Comparison of ENCODE assay signal across 22 cellular contexts in genomic region chr2:26284132-26284531, GRCh38. TPM values are rescaled to one million over a fixed set of nuclear protein-coding genes. Genes with fewer than 3 reads are reported as not detected.
DNase-seq lines count a peak whose midpoint lies in the region; ATAC-seq and TF ChIP-seq lines count a peak whose summit lies in the region.
"Had no signal": no experiment of that assay in that cellular context is flagged by ENCODE, and none has a peak within 500 bp of the region (broad histone marks: within the 10 kb centered on the region; RNA-seq: fewer than 3 reads in every experiment).

No MANE protein-coding gene starts in this region.

- CTCF ChIA-PET in IMR-90 (lab: Yijun Ruan, JAX), result no interaction called here

- peaks cover 5% of the 10 kb centered on the region for H3K9me1 ChIP-seq in IMR-90 (ENCODE audit: insufficient read depth, low read length)

- H3K4me3 ChIP-seq in AG10803 (ENCODE audit: low read length), result no peak overlapping the region
- H3K4me3 ChIP-seq in IMR-90 (ENCODE audit: insufficient read depth, low read depth, low read length), result no peak overlapping the region
- no peak overlapping the region for H3K4me3 ChIP-seq in left lung
- H3K4me3 ChIP-seq: K562 had no signal

- no peaks in the 10 kb centered on the region for H3K79me1 ChIP-seq in IMR-90 (ENCODE audit: low read depth in 1 of 2, low read length in 2 of 2)

- H3K9me3 ChIP-seq in IMR-90 (ENCODE audit: control insufficient read depth, insufficient read depth, low read length) (no peaks in the 10 kb centered on the region), left lung (no peaks in the 10 kb centered on the region)
- H3K9me3 ChIP-seq: Caco-2 had no signal

- no peak for TF ChIP-seq POLR2A in IMR-90 (IDR thresholded peaks at IDR 0.05; ENCODE audit: low read depth, low read length)

- H4K20me1 ChIP-seq in IMR-90 (ENCODE audit: insufficient read depth, low read length), result no peaks in the 10 kb centered on the region

- H2BK20ac ChIP-seq in IMR-90 (ENCODE audit: low read depth, low read length), result no peak overlapping the region

- peak; percentile 53 for DNase-seq in AG10803 (ENCODE audit: low read depth)
- DNase-seq in IMR-90, result peak; percentile 47
- peak; percentile 26 for DNase-seq in astrocyte of the hippocampus (ENCODE audit: low read depth, low spot score)
- DNase-seq in left lung, result no peak
- DNase-seq in dermis blood vessel endothelial cell, result no peak
- no peak for DNase-seq in inferior parietal cortex (ENCODE audit: extremely low spot score)
- no peak for DNase-seq in NCI-H524 (lab: John Stamatoyannopoulos, UW)
- DNase-seq: activated CD4-positive, alpha-beta T cell treated with anti-CD3 and anti-CD28 coated beads, Interleukin-2, amount 10 ng/mL, durations not matched to agents 7 days and 5 days; activated naive CD4-positive, alpha-beta T cell treated with anti-CD3 and anti-CD28 coated beads, Interleukin-2, amount 50 U/mL, for 16 hours; AML-193; Caco-2; GDM1; hypothalamus; left cardiac atrium; midbrain; NCI-H1092 treated with DMSO at 0.1 percent for 48 hours; NCI-H82; right cardiac atrium; SW 1271 had no signal

- TF ChIP-seq CTCF in AG10803 (conservative IDR thresholded peaks at IDR 0.05; ENCODE audit: low read length) (no peak), IMR-90 (conservative IDR thresholded peaks at IDR 0.05; ENCODE audit: low read depth, low read length) (no peak), left lung (IDR thresholded peaks at IDR 0.05) (no peak)

- no peak overlapping the region for H4K5ac ChIP-seq in IMR-90 (ENCODE audit: low read depth, low read length)

- no peak overlapping the region for H3K18ac ChIP-seq in IMR-90 (ENCODE audit: low read depth, low read length)

- intact Hi-C loops in IMR-90 (cut with micrococcal nuclease) (no loop called here), left lung (cut with DNase I) (no loop called here)

- H4K8ac ChIP-seq in IMR-90 (ENCODE audit: low read depth in 2 of 2, low read length in 2 of 2), result no peak overlapping the region

- H3K9ac ChIP-seq in IMR-90 (ENCODE audit: low read depth, low read length), result no peak overlapping the region

- ATAC-seq in IMR-90 (ENCODE audit: low read depth) (peak; percentile 76), left lung (peak; percentile 18), HG02798 (IDR thresholded peaks at IDR 0.05; ENCODE audit: poor library complexity, unreplicated experiment) (no peak)
- ATAC-seq: K562, Panc1, right cardiac atrium had no signal

- H3K36me3 ChIP-seq in IMR-90 (ENCODE audit: control insufficient read depth, insufficient read depth, low read length) (peaks cover 32% of the 10 kb centered on the region), left lung (peaks cover 2 to 97% of the 10 kb centered on the region in 2 donors)

- H3K27me3 ChIP-seq in IMR-90 (ENCODE audit: control insufficient read depth, insufficient read depth, low read length) (no peaks in the 10 kb centered on the region), left lung (no peaks in the 10 kb centered on the region)

- POLR2A ChIA-PET in IMR-90 (lab: Charles Lee; ENCODE audit: unreplicated experiment), result no interaction called here

- H3K56ac ChIP-seq in IMR-90 (ENCODE audit: extremely low read depth, insufficient read depth, low read length), result no peak overlapping the region

- dilution Hi-C loops in IMR-90 (cut with HindIII; ENCODE audit: low sequenced_read_pairs, unreplicated experiment), result no loop called here

- in situ Hi-C loops in IMR-90 (cut with MboI; ENCODE audit: low sequenced_read_pairs), result no loop called here

- no peak for TF ChIP-seq RAD21 in IMR-90 (IDR thresholded peaks at IDR 0.05; ENCODE audit: low read length)

- no peak overlapping the region for H2AK5ac ChIP-seq in IMR-90 (ENCODE audit: low read depth, low read length)

- H2AFZ ChIP-seq in IMR-90 (replicated peaks; ENCODE audit: low read length, poor library complexity), result no peak overlapping the region

- peaks cover 2% of the 10 kb centered on the region; the same call in 1 of the 2 replicates for H3K4me1 ChIP-seq in IMR-90 (ENCODE audit: control insufficient read depth, insufficient read depth, low read length)
- H3K4me1 ChIP-seq in left lung, result no peaks in the 10 kb centered on the region

- H3K23ac ChIP-seq in IMR-90 (ENCODE audit: low read depth, low read length), result no peak overlapping the region

- H2BK15ac ChIP-seq in IMR-90 (ENCODE audit: low read depth, low read length), result no peak overlapping the region

- H3K27ac ChIP-seq in IMR-90 (ENCODE audit: insufficient read depth, low read length) (no peak overlapping the region), left lung (no peak overlapping the region)

- no peak overlapping the region for H3K4me2 ChIP-seq in IMR-90 (ENCODE audit: low read depth, low read length)

- no peak overlapping the region for H2BK5ac ChIP-seq in IMR-90 (ENCODE audit: low read depth, low read length, poor library complexity, severe bottlenecking)

- WGBS in IMR-90 (ENCODE audit: extremely low coverage in 2 of 2, insufficient read length in 1 of 2), 2 experiments, result 60% methylated on average over 1 of the region's 3 CpGs; no CpG with 5 or more reads in 1 of the 2 experiments

- H2BK120ac ChIP-seq in IMR-90 (ENCODE audit: low read depth, low read length), result no peak overlapping the region

- H3K4ac ChIP-seq in IMR-90 (ENCODE audit: low read depth, low read length), result no peak overlapping the region

- no peak overlapping the region for H3K14ac ChIP-seq in IMR-90 (replicated peaks; ENCODE audit: low read depth, low read length)

- no peak overlapping the region for H2AK9ac ChIP-seq in IMR-90 (replicated peaks; ENCODE audit: low read depth, low read length, poor library complexity)

- no TSS peak for BruUV-seq in IMR-90 (replicated peaks; lab: Mats Ljungman, UMichigan)

- H4K91ac ChIP-seq in IMR-90 (ENCODE audit: insufficient read depth, low read depth, low read length), result no peak overlapping the region

TF ChIP-seq in IMR-90, 13 proteins besides CTCF, POLR2A, EP300 and RAD21:
- TF ChIP-seq MAZ (IDR thresholded peaks at IDR 0.05; ENCODE audit: borderline replicate concordance, low read depth, low read length) (peak; percentile 23; the same call in 1 of the 2 replicates), SMC3 (IDR thresholded peaks at IDR 0.05; ENCODE audit: low read depth, low read length) (no peak)

RNA-seq across cellular contexts. Expression of gene HADHB, which starts 39.4 kb away (rescaled TPM):
- total RNA-seq in IMR-90 (2012; rRNA removed), result 79.8 and 80.5 TPM in 2 replicates
- 62.0 and 67.9 TPM in 2 replicates for polyA plus RNA-seq in IMR-90 (2012; rRNA removed)
- polyA plus RNA-seq in IMR-90 (2012; cell fraction: cytosol; rRNA removed), result 34.5 and 64.4 TPM in 2 replicates
- 13.4 and 56.2 TPM in 2 replicates for polyA plus RNA-seq in IMR-90 (2012; cell fraction: nucleus; rRNA removed; ENCODE audit: low replicate concordance)
- 100 to 1,000 TPM; 130 to 132 TPM for total RNA-seq in left lung
- total RNA-seq in dermis blood vessel endothelial cell, result 151 TPM in 2 replicates

RNA-seq across cellular contexts. Expression of gene HADHA, which starts 39.7 kb away (rescaled TPM):
- total RNA-seq in IMR-90 (2012; rRNA removed) (111 TPM in 2 replicates), left lung (100 to 1,000 TPM; 126 to 144 TPM), dermis blood vessel endothelial cell (208 and 237 TPM in 2 replicates)
- 50.4 and 52.7 TPM in 2 replicates for polyA plus RNA-seq in IMR-90 (2012; rRNA removed)
- 19.6 and 40.0 TPM in 2 replicates for polyA plus RNA-seq in IMR-90 (2012; cell fraction: cytosol; rRNA removed)
- polyA plus RNA-seq in IMR-90 (2012; cell fraction: nucleus; rRNA removed; ENCODE audit: low replicate concordance), result 16.9 and 44.8 TPM in 2 replicates

Comparison
In these comparisons a context has a peak if more than half of its experiments do, and no peak if none do; other contexts are left out.
1. DNase-seq: peak in AG10803 (single experiment), IMR-90 (single experiment) and astrocyte of the hippocampus (single experiment); none in left lung (0 of 2), dermis blood vessel endothelial cell (single experiment), inferior parietal cortex (single experiment) and NCI-H524 (0 of 2).